ENCODE assay signal across 8 cellular contexts in the genomic region with DNA sequence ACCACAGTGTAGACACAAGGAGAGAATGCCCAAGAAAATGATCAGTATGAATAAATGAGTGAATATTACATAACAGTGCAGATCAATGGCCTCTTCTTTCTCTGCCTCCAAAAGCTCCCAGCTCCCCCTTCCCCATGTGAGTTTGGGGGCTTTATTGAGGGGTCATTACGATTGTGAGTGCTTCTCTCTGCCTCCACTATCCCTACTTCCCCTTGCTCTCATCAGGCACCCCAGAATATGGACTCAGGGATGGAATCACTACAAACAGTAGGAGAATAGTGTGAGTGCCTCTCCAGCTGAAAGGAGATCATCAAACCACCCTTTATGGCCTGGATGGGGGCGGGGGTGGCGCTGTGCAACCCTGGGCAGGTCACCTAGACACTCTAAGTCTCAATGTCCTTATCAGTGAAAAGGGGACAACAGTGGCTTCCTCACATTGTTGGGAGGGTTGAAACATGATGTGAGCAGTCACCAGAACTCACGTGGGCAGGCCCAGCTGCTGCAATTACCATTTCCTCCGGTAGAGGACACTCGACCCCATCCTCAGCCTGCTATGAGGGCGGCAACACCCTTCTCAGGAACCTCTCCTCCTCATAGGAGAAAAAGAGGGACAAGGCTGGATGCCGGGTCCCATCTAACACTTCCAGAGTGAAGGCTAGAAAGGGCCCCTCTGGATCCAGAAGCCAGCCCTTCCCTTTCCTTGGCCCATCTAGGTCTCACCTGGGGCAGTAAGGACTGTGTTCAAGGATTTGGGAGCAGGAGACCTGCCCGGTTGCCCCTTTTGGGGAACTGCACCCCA. TPM values are rescaled to one million over a fixed set of nuclear protein-coding genes. Genes with fewer than 3 reads are reported as not detected.
DNase-seq lines count a peak whose midpoint lies in the region; ATAC-seq and TF ChIP-seq lines count a peak whose summit lies in the region.

No MANE protein-coding gene starts in this region.

- H3K9me2 ChIP-seq in OCI-LY1 (ENCODE audit: low read depth, low read length) = no peaks in the 10 kb centered on the region

- no peaks in the 10 kb centered on the region for H3K79me2 ChIP-seq in OCI-LY1 (ENCODE audit: insufficient read depth, low read length)

- no peak overlapping the region for H3K4me2 ChIP-seq in OCI-LY1 (ENCODE audit: low read length)

- peaks cover 21% of the 10 kb centered on the region for H3K4me1 ChIP-seq in OCI-LY1 (ENCODE audit: insufficient read depth, low read length, severe bottlenecking)

- peak; percentile 96 for TF ChIP-seq CTCF in OCI-LY1 (IDR thresholded peaks at IDR 0.05; ENCODE audit: low read length)
- peak; percentile 99 for TF ChIP-seq CTCF in epithelial cell of esophagus (IDR thresholded peaks at IDR 0.05; ENCODE audit: insufficient read depth, low read depth, low read length, missing control alignments)

- no peaks in the 10 kb centered on the region for H4K20me1 ChIP-seq in OCI-LY1 (ENCODE audit: insufficient read depth, low read length)

- no peak overlapping the region for H3K27ac ChIP-seq in OCI-LY1 (ENCODE audit: low read depth, low read length, poor library complexity, severe bottlenecking)

- H3K27me3 ChIP-seq in OCI-LY1 (ENCODE audit: insufficient read depth, low read length) = peaks cover 14% of the 10 kb centered on the region

- H3F3A ChIP-seq in OCI-LY1 (ENCODE audit: insufficient read depth, low read length) = no peaks in the 10 kb centered on the region

- DNase-seq in ELR (ENCODE audit: low read depth) (peak; percentile 87), activated T-cell treated with anti-CD3 and anti-CD28 coated beads for 1 hour (ENCODE audit: low read depth) (peak; percentile 69), epithelial cell of esophagus (ENCODE audit: low read depth) (peak; percentile 84), myocyte (ENCODE audit: low read depth) (peak; percentile 90)
- peak; percentile 76 for DNase-seq in Jurkat, Clone E6-1 (ENCODE audit: low read depth, low spot score)
- DNase-seq in stimulated activated CD8-positive, alpha-beta memory T cell treated with anti-CD3 and anti-CD28 coated beads, Interleukin-4, amount 100 ng/mL, for 4 hours (ENCODE audit: low read depth in 2 of 2, low spot score in 1 of 2) = peak; percentile 64 to 65

- no peak overlapping the region for H3K4me3 ChIP-seq in Jurkat, Clone E6-1 (ENCODE audit: low read length)
- H3K4me3 ChIP-seq in OCI-LY1 (ENCODE audit: low read depth, low read length, poor library complexity, severe bottlenecking) = no peak overlapping the region
- H3K4me3 ChIP-seq in epithelial cell of esophagus (ENCODE audit: low read length) = no peak overlapping the region

- H3K9me3 ChIP-seq in OCI-LY1 (ENCODE audit: low read length) = no peaks in the 10 kb centered on the region

- ATAC-seq in GM19351 (IDR thresholded peaks at IDR 0.05; ENCODE audit: unreplicated experiment) = no peak

- H3K9ac ChIP-seq in OCI-LY1 (ENCODE audit: low read length) = no peak overlapping the region; the same call in 1 of the 2 replicates

- H3K36me3 ChIP-seq in OCI-LY1 (ENCODE audit: insufficient read depth, low read length) = no peaks in the 10 kb centered on the region

- H2AFZ ChIP-seq in OCI-LY1 (ENCODE audit: low read length) = no peak overlapping the region

RNA-seq across cellular contexts. Expression of a gene that starts 2.1 kb away (rescaled TPM):
- polyA plus RNA-seq in Jurkat, Clone E6-1 (2012; ENCODE audit: insufficient read depth, insufficient read length) = 22.9 TPM
- total RNA-seq in myocyte = 0.94 and 1.2 TPM in 2 replicates
- polyA plus RNA-seq in myocyte (2012) = 1.1 TPM

RNA-seq across cellular contexts. Expression of a gene that starts 28.2 kb away (rescaled TPM):
- 79.5 TPM for polyA plus RNA-seq in Jurkat, Clone E6-1 (2012; ENCODE audit: insufficient read depth, insufficient read length)
- total RNA-seq in myocyte = 42.7 and 54.6 TPM in 2 replicates
- 59.5 TPM for polyA plus RNA-seq in myocyte (2012)

RNA-seq across cellular contexts. Expression of a gene that starts 53.2 kb away (rescaled TPM):
- 93.8 TPM for polyA plus RNA-seq in Jurkat, Clone E6-1 (2012; ENCODE audit: insufficient read depth, insufficient read length)
- 3.7 and 6.2 TPM in 2 replicates for total RNA-seq in myocyte
- polyA plus RNA-seq in myocyte (2012) = 32.6 TPM
